In genomic region chr6:84522135-84522535, GRCh38 we compare ENCODE assay signal across 13 cellular contexts.
DNase-seq lines count a peak whose midpoint lies in the region; ATAC-seq and TF ChIP-seq lines count a peak whose summit lies in the region.
"Had no signal": no experiment of that assay in that cellular context is flagged by ENCODE, and none has a peak within 500 bp of the region (broad histone marks: within the 10 kb centered on the region; RNA-seq: fewer than 3 reads in every experiment).

No MANE protein-coding gene starts in this region.

- TF ChIP-seq CTCF in brain microvascular endothelial cell (IDR thresholded peaks at IDR 0.05; ENCODE audit: low read depth, low read length, missing control alignments): no peak

- H3K9me3 Mint-ChIP-seq in stimulated activated naive CD8-positive, alpha-beta T cell treated with anti-CD3 and anti-CD28 coated beads, Interleukin-15, amount 100 ng/mL, for 72 hours: no peaks in the 10 kb centered on the region

- DNase-seq in AG08395 (ENCODE audit: low spot score): peak; percentile 84
- peak; percentile 63 for DNase-seq in HPDE6-E6E7 (ENCODE audit: extremely low spot score)
- DNase-seq in brain microvascular endothelial cell: peak; percentile 94
- peak; percentile 49 for DNase-seq in kidney tubule cell (ENCODE audit: low spot score)
- no peak for DNase-seq in stimulated activated naive CD8-positive, alpha-beta T cell treated with anti-CD3 and anti-CD28 coated beads, Interleukin-15, amount 100 ng/mL, for 72 hours
- no peak for DNase-seq in NCI-H446 (lab: John Stamatoyannopoulos, UW)
- DNase-seq in C1 segment of cervical spinal cord (lab: John Stamatoyannopoulos, UW): no peak
- DNase-seq: CD8-positive, alpha-beta memory T cell; esophagus squamous epithelium; stimulated activated CD4-positive, alpha-beta T cell treated with anti-CD3 and anti-CD28 coated beads, Interleukin-2, amount 100 ng/mL, for 24 hours; testis had no signal

- in situ Hi-C loops in brain microvascular endothelial cell (cut with HindIII; ENCODE audit: low pct_ligation_motif_present, low sequenced_read_pairs): no loop called here

- H3K4me1 Mint-ChIP-seq in stimulated activated naive CD8-positive, alpha-beta T cell treated with anti-CD3 and anti-CD28 coated beads, Interleukin-15, amount 100 ng/mL, for 72 hours: no peaks in the 10 kb centered on the region
- H3K4me1 Mint-ChIP-seq: CD8-positive, alpha-beta memory T cell had no signal

- no peak overlapping the region for H3K27ac Mint-ChIP-seq in stimulated activated naive CD8-positive, alpha-beta T cell treated with anti-CD3 and anti-CD28 coated beads, Interleukin-15, amount 100 ng/mL, for 72 hours
- H3K27ac Mint-ChIP-seq: activated naive CD4-positive, alpha-beta T cell treated with anti-CD3 and anti-CD28 coated beads, Interleukin-2, amount 50 U/mL, for 72 hours; CD8-positive, alpha-beta memory T cell had no signal

- peak overlapping the region; percentile 51 for H3K27ac ChIP-seq in brain microvascular endothelial cell
- H3K27ac ChIP-seq: testis had no signal

- ATAC-seq in stimulated activated naive CD8-positive, alpha-beta T cell treated with anti-CD3 and anti-CD28 coated beads, Interleukin-15, amount 100 ng/mL, for 72 hours: no peak
- ATAC-seq in HG03039 (IDR thresholded peaks at IDR 0.05; ENCODE audit: unreplicated experiment): no peak

- H3K27me3 ChIP-seq in brain microvascular endothelial cell (replicated peaks): no peaks in the 10 kb centered on the region
- H3K27me3 ChIP-seq: esophagus squamous epithelium, testis had no signal

- no peaks in the 10 kb centered on the region for H3K27me3 Mint-ChIP-seq in stimulated activated naive CD8-positive, alpha-beta T cell treated with anti-CD3 and anti-CD28 coated beads, Interleukin-15, amount 100 ng/mL, for 72 hours
- H3K27me3 Mint-ChIP-seq: CD8-positive, alpha-beta memory T cell had no signal

- no peaks in the 10 kb centered on the region for H3K36me3 ChIP-seq in brain microvascular endothelial cell (replicated peaks)
- H3K36me3 ChIP-seq: esophagus squamous epithelium had no signal

- no peak overlapping the region for H3K4me3 Mint-ChIP-seq in stimulated activated naive CD8-positive, alpha-beta T cell treated with anti-CD3 and anti-CD28 coated beads, Interleukin-15, amount 100 ng/mL, for 72 hours
- H3K4me3 Mint-ChIP-seq: CD8-positive, alpha-beta memory T cell had no signal

- no peak overlapping the region for H3K4me3 ChIP-seq in brain microvascular endothelial cell (ENCODE audit: low read depth, low read length)
- H3K4me3 ChIP-seq: esophagus squamous epithelium, testis had no signal

Comparison
In these comparisons a context has a peak if more than half of its experiments do, and no peak if none do; other contexts are left out.
1. DNase-seq: peak in AG08395 (single experiment), HPDE6-E6E7 (single experiment), brain microvascular endothelial cell (single experiment) and kidney tubule cell (single experiment); none in stimulated activated naive CD8-positive, alpha-beta T cell treated with anti-CD3 and anti-CD28 coated beads, Interleukin-15, amount 100 ng/mL, for 72 hours (0 of 2), NCI-H446 (0 of 2) and C1 segment of cervical spinal cord (0 of 14).